Comparison of ENCODE assay signal across 23 cellular contexts in genomic region chr14:28690029-28690683, GRCh38.
"Had no signal": no experiment of that assay in that cellular context is flagged by ENCODE, and none has a peak within 500 bp of the region (broad histone marks: within the 10 kb centered on the region; RNA-seq: fewer than 3 reads in every experiment).

No MANE protein-coding gene starts in this region.

- DNase-seq: activated CD4-positive, alpha-beta memory T cell treated with anti-CD3 and anti-CD28 coated beads for 36 hours; activated CD4-positive, alpha-beta T cell treated with anti-CD3 and anti-CD28 coated beads, Interleukin-2, amount 10 ng/mL, durations not matched to agents 24 days and 14 days; activated CD4-positive, CD25-positive, alpha-beta regulatory T cell treated with anti-CD3 and anti-CD28 coated beads, Interleukin-2, amount 50 U/mL, for 72 hours; activated CD8-positive, alpha-beta memory T cell treated with anti-CD3 and anti-CD28 coated beads, Interleukin-2, amount 50 U/mL, for 4 hours; activated effector memory CD4-positive, alpha-beta T cell treated with anti-CD3 and anti-CD28 coated beads, Interleukin-2, amount 50 U/mL, for 16 hours; activated naive CD4-positive, alpha-beta T cell treated with anti-CD3 and anti-CD28 coated beads for 36 hours; activated naive CD8-positive, alpha-beta T cell treated with anti-CD3 and anti-CD28 coated beads for 36 hours; activated T-cell treated with anti-CD3 and anti-CD28 coated beads, Interleukin-2, amount 50 U/mL, for 1 hour; adrenal gland; aorta; body of pancreas; effector CD8-positive, alpha-beta T cell; kidney glomerular epithelial cell; left lung; lower lobe of right lung; mucosa of descending colon; posterior cingulate gyrus; right cardiac atrium; spleen; stimulated activated naive CD8-positive, alpha-beta T cell treated with anti-CD3 and anti-CD28 coated beads, Interleukin-15, Interleukin-2, amounts not matched to agents 100 U/mL and 50 U/mL, for 24 hours; testis; transverse colon; WERI-Rb-1 had no signal

- ATAC-seq: body of pancreas; left lung; lower lobe of right lung; mucosa of descending colon; right cardiac atrium; stimulated activated naive CD8-positive, alpha-beta T cell treated with anti-CD3 and anti-CD28 coated beads, Interleukin-15, Interleukin-2, amounts not matched to agents 100 U/mL and 50 U/mL, for 24 hours had no signal
